In the genomic region with DNA sequence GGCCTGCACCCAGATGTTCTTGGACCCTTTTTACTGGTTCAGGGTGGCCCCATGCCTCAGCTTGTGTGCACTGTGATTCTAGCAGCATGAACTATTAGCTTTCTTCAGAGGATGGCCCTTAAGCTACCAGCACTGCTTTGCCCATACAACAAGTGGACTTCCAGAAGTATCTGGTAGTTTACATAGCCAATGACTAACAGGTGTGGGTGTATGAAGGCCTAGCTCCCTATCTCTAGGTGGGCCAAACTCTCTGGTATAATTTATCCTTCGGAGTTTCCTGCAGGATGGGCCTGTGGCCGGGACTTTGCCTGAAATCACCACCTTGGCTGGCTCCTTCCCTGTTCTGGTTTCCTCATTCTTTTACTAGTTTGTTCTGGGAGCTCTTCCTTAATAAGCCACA, we compare ENCODE assay signal across 18 cellular contexts.
"Had no signal": no experiment of that assay in that cellular context is flagged by ENCODE, and none has a peak within 500 bp of the region (broad histone marks: within the 10 kb centered on the region; RNA-seq: fewer than 3 reads in every experiment).

No MANE protein-coding gene starts in this region.

- ATAC-seq: gastroesophageal sphincter; natural killer cell treated with Interleukin-12 subunit alpha and Interleukin-12 subunit beta and Interleukin-15 and Interleukin-18, amount 100 ng/mL, for 72 hours; stimulated activated memory B cell treated with anti-CD40 and anti-IgM and Interleukin-4, amounts not matched to agents 10 μg/mL and 1 μg/mL and 100 μg/mL, for 72 hours had no signal

- H3K27ac ChIP-seq: esophagus squamous epithelium, gastroesophageal sphincter, neural progenitor cell, ovary, spleen, thoracic aorta, upper lobe of left lung, vagina had no signal

- H3K36me3 ChIP-seq: esophagus squamous epithelium, gastroesophageal sphincter, neural progenitor cell, ovary, spleen, thoracic aorta, upper lobe of left lung, vagina had no signal

- H3K4me1 ChIP-seq: gastroesophageal sphincter, spleen, upper lobe of left lung, vagina had no signal

- DNase-seq: esophagus squamous epithelium; foreskin fibroblast; glutamatergic neuron; islet precursor cell; nucleus accumbens; ovary; right cardiac atrium; spleen; stimulated activated CD4-positive, alpha-beta T cell treated with anti-CD3 and anti-CD28 coated beads, Interleukin-15, amount 100 ng/mL, for 24 hours; stimulated activated CD4-positive, alpha-beta T cell treated with anti-CD3 and anti-CD28 coated beads, Interleukin-1b, Interleukin-23, amount 100 ng/mL, for 48 hours; stimulated activated CD4-positive, alpha-beta T cell treated with anti-CD3 and anti-CD28 coated beads, Interleukin-4, amount 100 ng/mL, for 24 hours; upper lobe of left lung had no signal

- H3K4me2 ChIP-seq: neural progenitor cell had no signal

- H3K9ac ChIP-seq: neural progenitor cell had no signal

- H3K9me3 ChIP-seq: esophagus squamous epithelium, gastroesophageal sphincter, ovary, thoracic aorta, upper lobe of left lung, vagina had no signal

- H3K4me3 ChIP-seq: esophagus squamous epithelium, gastroesophageal sphincter, neural progenitor cell, ovary, spleen, thoracic aorta, upper lobe of left lung, vagina had no signal

- H2AFZ ChIP-seq: neural progenitor cell had no signal

- H3K27me3 ChIP-seq: esophagus squamous epithelium, gastroesophageal sphincter, neural progenitor cell, ovary, upper lobe of left lung, vagina had no signal
